Comparison of ENCODE assay signal across 34 cellular contexts in the genomic region with DNA sequence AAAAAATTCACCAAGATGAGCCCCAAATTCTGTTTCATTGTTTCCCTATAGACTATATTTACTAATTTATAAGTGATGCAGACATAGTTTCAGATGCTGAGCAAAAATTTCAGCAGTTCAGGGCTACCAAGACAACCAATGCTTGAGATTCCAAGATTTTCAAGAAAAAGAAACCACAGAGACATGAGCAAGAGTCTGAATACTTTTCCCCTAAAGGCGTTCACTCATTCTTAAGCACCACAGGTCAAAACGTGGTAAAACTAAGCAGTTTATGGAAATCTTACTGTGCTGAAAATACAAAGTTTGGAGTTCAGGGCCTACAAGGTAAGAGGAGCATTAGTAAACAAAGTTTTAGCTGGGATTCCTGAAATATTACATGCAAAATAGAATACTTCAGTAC.
"Had no signal": no experiment of that assay in that cellular context is flagged by ENCODE, and none has a peak within 500 bp of the region (broad histone marks: within the 10 kb centered on the region; RNA-seq: fewer than 3 reads in every experiment).

No MANE protein-coding gene starts in this region.

- H3K9me3 ChIP-seq: Peyer's patch, SJSA1, SK-N-SH had no signal

- H3K36me3 Mint-ChIP-seq: activated naive CD8-positive, alpha-beta T cell treated with anti-CD3 and anti-CD28 coated beads, Interleukin-2, amount 10 ng/mL, durations not matched to agents 7 days and 5 days; brain had no signal

- H3K27ac Mint-ChIP-seq: activated CD4-positive, alpha-beta T cell treated with anti-CD3 and anti-CD28 coated beads, Interleukin-2, amount 10 ng/mL, durations not matched to agents 24 days and 14 days; activated CD8-positive, alpha-beta T cell treated with anti-CD3 and anti-CD28 coated beads for 36 hours; activated naive CD4-positive, alpha-beta T cell treated with anti-CD3 and anti-CD28 coated beads, Interleukin-2, amount 50 U/mL, for 24 hours; activated naive CD8-positive, alpha-beta T cell treated with anti-CD3 and anti-CD28 coated beads, Interleukin-2, amount 10 ng/mL, durations not matched to agents 7 days and 5 days; activated T-helper 17 cell treated with anti-CD3 and anti-CD28 coated beads, Interleukin-2, amount 50 U/mL, for 72 hours; brain; T-helper 1 cell treated with Interleukin-12 subunit alpha and Interleukin-12 subunit beta and Interleukin-4 antibody, amounts not matched to agents 30 μg/mL and 1 μg/mL, for 36 hours; T-helper 2 cell treated with Interferon-gamma antibody and Interleukin-4, amounts not matched to agents 5 μg/mL and 100 μg/mL, for 36 hours had no signal

- DNase-seq: activated CD4-positive, alpha-beta T cell treated with anti-CD3 and anti-CD28 coated beads, Interleukin-2, amount 10 ng/mL, durations not matched to agents 24 days and 14 days; activated CD4-positive, alpha-beta T cell treated with anti-CD3 and anti-CD28 coated beads, Interleukin-2, amount 50 U/mL, for 4 hours; activated CD8-positive, alpha-beta T cell treated with anti-CD3 and anti-CD28 coated beads for 36 hours; activated effector memory CD4-positive, alpha-beta T cell treated with anti-CD3 and anti-CD28 coated beads, Interleukin-2, amount 50 U/mL, for 16 hours; activated naive CD4-positive, alpha-beta T cell; activated naive CD8-positive, alpha-beta T cell treated with anti-CD3 and anti-CD28 coated beads, Interleukin-2, amount 10 ng/mL, durations not matched to agents 7 days and 5 days; activated T-cell treated with anti-CD3 and anti-CD28 coated beads, Interleukin-2, amount 50 U/mL, for 1 hour; activated T-cell treated with anti-CD3 and anti-CD28 coated beads, Interleukin-2, amount 50 U/mL, for 72 hours; adrenal gland; anterior cingulate cortex; caudate nucleus; cerebellar nuclear complex; MM.1S; MV-4-11; NCI-H1092; NCI-H1436 treated with DMSO at 0.1 percent for 48 hours; NCI-H1694 treated with DMSO at 0.1 percent for 48 hours; NCI-H2029; NCI-H510A; NCI-H526; NK-92 treated with Interleukin-12 subunit alpha and Interleukin-12 subunit beta, amount 100 ng/mL, for 24 hours; PC-3; Peyer's patch; RPMI8226; SHP77 treated with DMSO at 0.1 percent for 48 hours; SK-N-SH had no signal

- H3K9me3 Mint-ChIP-seq: activated naive CD4-positive, alpha-beta T cell treated with anti-CD3 and anti-CD28 coated beads, Interleukin-2, amount 50 U/mL, for 24 hours; activated T-helper 17 cell treated with anti-CD3 and anti-CD28 coated beads, Interleukin-2, amount 50 U/mL, for 72 hours had no signal

- H3K27me3 Mint-ChIP-seq: activated CD4-positive, alpha-beta T cell treated with anti-CD3 and anti-CD28 coated beads, Interleukin-2, amount 10 ng/mL, durations not matched to agents 24 days and 14 days; activated CD8-positive, alpha-beta T cell treated with anti-CD3 and anti-CD28 coated beads for 36 hours; activated naive CD4-positive, alpha-beta T cell treated with anti-CD3 and anti-CD28 coated beads, Interleukin-2, amount 50 U/mL, for 24 hours; activated naive CD8-positive, alpha-beta T cell treated with anti-CD3 and anti-CD28 coated beads, Interleukin-2, amount 10 ng/mL, durations not matched to agents 7 days and 5 days; activated T-helper 17 cell treated with anti-CD3 and anti-CD28 coated beads, Interleukin-2, amount 50 U/mL, for 72 hours had no signal

- ATAC-seq: activated CD8-positive, alpha-beta T cell treated with anti-CD3 and anti-CD28 coated beads for 36 hours; activated T-cell treated with anti-CD3 and anti-CD28 coated beads, Interleukin-2, amount 50 U/mL, for 72 hours; activated T-helper 17 cell treated with anti-CD3 and anti-CD28 coated beads, Interleukin-2, amount 50 U/mL, for 72 hours; PC-3 had no signal

- H3K4me2 ChIP-seq: SK-N-SH had no signal

- H3K4me3 ChIP-seq: adrenal gland, Peyer's patch, SJSA1 had no signal

- H3K4me1 ChIP-seq: adrenal gland, Peyer's patch, SJSA1 had no signal

- FAIRE-seq: bronchial epithelial cell, TTC549 had no signal

- H3K36me3 ChIP-seq: adrenal gland, Peyer's patch, SJSA1 had no signal

- H3K9ac ChIP-seq: SK-N-SH had no signal

- H3K27me3 ChIP-seq: adrenal gland, Peyer's patch, SJSA1 had no signal

- H3K4me1 Mint-ChIP-seq: activated CD4-positive, alpha-beta T cell treated with anti-CD3 and anti-CD28 coated beads, Interleukin-2, amount 10 ng/mL, durations not matched to agents 24 days and 14 days; activated naive CD4-positive, alpha-beta T cell treated with anti-CD3 and anti-CD28 coated beads, Interleukin-2, amount 50 U/mL, for 24 hours; activated naive CD8-positive, alpha-beta T cell treated with anti-CD3 and anti-CD28 coated beads, Interleukin-2, amount 10 ng/mL, durations not matched to agents 7 days and 5 days; activated T-helper 17 cell treated with anti-CD3 and anti-CD28 coated beads, Interleukin-2, amount 50 U/mL, for 72 hours; brain had no signal

- H3K27ac ChIP-seq: adrenal gland, Peyer's patch, SJSA1 had no signal

- H3K4me3 Mint-ChIP-seq: activated CD4-positive, alpha-beta T cell treated with anti-CD3 and anti-CD28 coated beads, Interleukin-2, amount 10 ng/mL, durations not matched to agents 24 days and 14 days; activated CD8-positive, alpha-beta T cell treated with anti-CD3 and anti-CD28 coated beads for 36 hours; activated naive CD4-positive, alpha-beta T cell treated with anti-CD3 and anti-CD28 coated beads, Interleukin-2, amount 50 U/mL, for 24 hours; activated naive CD8-positive, alpha-beta T cell treated with anti-CD3 and anti-CD28 coated beads, Interleukin-2, amount 10 ng/mL, durations not matched to agents 7 days and 5 days; activated T-cell treated with anti-CD3 and anti-CD28 coated beads, Interleukin-2, amount 50 U/mL, for 72 hours; activated T-helper 17 cell treated with anti-CD3 and anti-CD28 coated beads, Interleukin-2, amount 50 U/mL, for 72 hours; brain; T-helper 1 cell treated with Interleukin-12 subunit alpha and Interleukin-12 subunit beta and Interleukin-4 antibody, amounts not matched to agents 30 μg/mL and 1 μg/mL, for 36 hours; T-helper 2 cell treated with Interferon-gamma antibody and Interleukin-4, amounts not matched to agents 5 μg/mL and 100 μg/mL, for 36 hours had no signal
